In the genomic region with DNA sequence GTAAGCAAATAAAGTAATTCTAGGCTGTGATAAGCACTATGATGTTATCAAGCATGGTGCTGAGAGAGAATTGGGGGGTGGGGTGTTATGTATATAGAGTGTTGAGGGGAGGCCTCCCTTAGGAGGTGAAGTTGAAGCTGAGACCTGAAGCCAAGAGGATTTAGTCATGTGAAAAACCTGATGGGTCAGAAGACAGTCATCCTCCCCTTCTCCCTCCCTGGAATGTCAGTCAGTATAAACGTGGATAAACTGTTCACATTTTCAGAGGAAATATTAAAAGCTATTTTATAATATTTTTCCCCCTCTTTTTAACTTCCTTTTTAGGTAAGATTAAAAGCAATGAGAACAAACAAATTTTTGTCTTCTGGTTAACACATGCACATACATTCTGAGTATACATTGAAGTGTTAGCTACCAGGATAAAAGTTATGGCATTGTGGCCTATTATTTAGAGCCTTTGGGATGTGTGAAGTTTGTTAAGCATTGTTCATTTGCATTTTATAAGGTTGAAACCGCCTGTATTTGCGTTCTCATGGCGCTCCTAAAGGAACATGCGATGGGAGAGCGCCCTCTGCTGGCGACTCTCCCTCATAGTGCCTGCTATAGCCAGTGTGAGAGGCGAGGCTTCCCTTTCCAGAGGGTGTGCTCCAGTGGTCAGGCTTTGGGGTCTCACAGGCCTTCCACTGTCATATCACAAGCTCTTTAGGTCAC, we compare ENCODE assay signal across 8 cellular contexts. TPM values are rescaled to one million over a fixed set of nuclear protein-coding genes. Genes with fewer than 3 reads are reported as not detected.
A peak's percentile ranks its signal among the peaks of the same experiment; 100 is the strongest.
DNase-seq lines count a peak whose midpoint lies in the region; ATAC-seq, FAIRE-seq and TF ChIP-seq lines count a peak whose summit lies in the region.

No MANE protein-coding gene starts in this region.

- H3K79me2 ChIP-seq in K562 (ENCODE audit: control insufficient read depth, insufficient read depth, low read length) = no peaks in the 10 kb centered on the region

- no peaks in the 10 kb centered on the region for H3K9me3 ChIP-seq in CD4-positive, CD25-positive, alpha-beta regulatory T cell (ENCODE audit: control insufficient read depth in 2 of 2, low read length in 2 of 2)
- no peaks in the 10 kb centered on the region for H3K9me3 ChIP-seq in K562 (replicated peaks; ENCODE audit: control insufficient read depth, insufficient read depth, low read depth, low read length)

- peaks cover 27% of the 10 kb centered on the region for H3K36me3 Mint-ChIP-seq in CD4-positive, CD25-positive, alpha-beta regulatory T cell

- H3K9ac ChIP-seq in K562 (ENCODE audit: insufficient read depth in 1 of 2, low read depth in 2 of 2, low read length in 2 of 2) = peak overlapping the region in 1 of 2 experiments; percentile 20; a peak in 2 of 4 replicates

- peak overlapping the region; percentile 67 for H2AFZ ChIP-seq in K562 (ENCODE audit: low read depth, low read length)

- no peaks in the 10 kb centered on the region for H3K9me3 Mint-ChIP-seq in CD4-positive, CD25-positive, alpha-beta regulatory T cell

- H3K4me3 Mint-ChIP-seq in CD4-positive, CD25-positive, alpha-beta regulatory T cell = no peak overlapping the region

- H3K9me1 ChIP-seq in K562 (ENCODE audit: control insufficient read depth, insufficient read depth, low read length) = peaks cover 3% of the 10 kb centered on the region

- no peak; the same call in 1 of the 2 replicates for TF ChIP-seq EP300 in K562 (IDR thresholded peaks at IDR 0.05; ENCODE audit: low read length)

- intact Hi-C loops in K562 (cut with micrococcal nuclease) = loop anchor here (1.0 to 10.0 kb wide), 4 partner anchors 68 to 570 kb away; a partner anchor contains a TSS

- H3K27me3 Mint-ChIP-seq in CD4-positive, CD25-positive, alpha-beta regulatory T cell = no peaks in the 10 kb centered on the region

- H3K4me3 ChIP-seq in CD4-positive, CD25-positive, alpha-beta regulatory T cell (ENCODE audit: low read depth, low read length) = peak overlapping the region; percentile 42
- H3K4me3 ChIP-seq in K562 (no peak overlapping the region), skeletal muscle cell (ENCODE audit: low read depth, low read length) (no peak overlapping the region)

- peak overlapping the region; percentile 2 to 73 (median 69) for H3K27ac Mint-ChIP-seq in CD4-positive, CD25-positive, alpha-beta regulatory T cell

- TF ChIP-seq RAD21 in K562 (CRISPR knock-in tag; conservative IDR thresholded peaks at IDR 0.05 in 1 of 2, IDR thresholded peaks at IDR 0.05 in 1 of 2) = peak; percentile 97

- FAIRE-seq in K562 (lab: Jason Lieb, UNC) = peak; percentile 77

- H3K4me1 Mint-ChIP-seq in CD4-positive, CD25-positive, alpha-beta regulatory T cell = peaks cover 15 to 41% (median 25%) of the 10 kb centered on the region in 4 donors

- no peaks in the 10 kb centered on the region for H3K27me3 ChIP-seq in CD4-positive, CD25-positive, alpha-beta regulatory T cell (ENCODE audit: control insufficient read depth, insufficient read depth, low read length)
- no peaks in the 10 kb centered on the region for H3K27me3 ChIP-seq in K562 (ENCODE audit: control insufficient read depth in 2 of 2, insufficient read depth in 2 of 2, low read length in 2 of 2)

- peak; percentile 71 to 84 (median 79) for DNase-seq in CD4-positive, CD25-positive, alpha-beta regulatory T cell
- DNase-seq in NCI-H1930 (lab: John Stamatoyannopoulos, UW) (peak; percentile 31 to 73), UCSD-AML1 (lab: John Stamatoyannopoulos, UW; ENCODE audit: unreplicated experiment) (peak; percentile 81), K562 (ENCODE audit: extremely low read depth in 1 of 4, low spot score in 3 of 4) (peak; percentile 83 to 94 (median 84)), iPS DF 19.7 (ENCODE audit: low read depth, low spot score) (peak; percentile 20), skeletal muscle cell (ENCODE audit: low read depth) (peak; percentile 29)

- H3K4me1 ChIP-seq in CD4-positive, CD25-positive, alpha-beta regulatory T cell (ENCODE audit: control insufficient read depth, insufficient read depth, low read length, poor library complexity, severe bottlenecking) = peaks cover 27% of the 10 kb centered on the region
- H3K4me1 ChIP-seq in K562 (replicated peaks in 1 of 2; ENCODE audit: control insufficient read depth in 2 of 2, insufficient read depth in 2 of 2, low read length in 2 of 2) = peaks cover 6 to 28% of the 10 kb centered on the region in 2 experiments

- peak; percentile 75 to 79 for ATAC-seq in CD4-positive, CD25-positive, alpha-beta regulatory T cell (ENCODE audit: low read depth in 2 of 2)
- peak; percentile 75 for ATAC-seq in GM21737 (IDR thresholded peaks at IDR 0.05; ENCODE audit: unreplicated experiment)
- ATAC-seq in K562 = peak; percentile 92
- no peak for ATAC-seq in HG03139 (IDR thresholded peaks at IDR 0.05; ENCODE audit: unreplicated experiment)

- POLR2A ChIA-PET in K562 (lab: Yijun Ruan, JAX) = interaction anchor here (0.6 to 1.4 kb wide), 5 partner anchors 10 to 93 kb away, joined by 3 to 6 read pairs (median 3); no protein-coding TSS in a partner anchor

- TF ChIP-seq CTCF in K562 (IDR thresholded peaks at IDR 0.05 in 2 of 3, conservative IDR thresholded peaks at IDR 0.05 in 1 of 3; ENCODE audit: insufficient read depth in 2 of 3, low read depth in 1 of 3, low read length in 3 of 3) = peak; percentile 91 to 98 (median 95)

- no TSS peak for BruUV-seq in K562 (replicated peaks; lab: Mats Ljungman, UMichigan)

- TF ChIP-seq POLR2A in K562 (conservative IDR thresholded peaks at IDR 0.05) = no peak

- H3K36me3 ChIP-seq in CD4-positive, CD25-positive, alpha-beta regulatory T cell (ENCODE audit: control insufficient read depth, insufficient read depth, low read length) = peaks cover 25% of the 10 kb centered on the region
- peaks cover 28% of the 10 kb centered on the region for H3K36me3 ChIP-seq in K562 (ENCODE audit: control insufficient read depth, insufficient read depth, low read length)

- H4K20me1 ChIP-seq in K562 (replicated peaks; ENCODE audit: control insufficient read depth, insufficient read depth, low read length) = no peaks in the 10 kb centered on the region

- WGBS in K562 (ENCODE audit: insufficient coverage, low coverage, missing lambda C conversion rate) = 2% methylated on average over 8 of the region's 8 CpGs

- in situ Hi-C loops in K562 (cut with MboI) = loop anchor here (5.0 kb wide), 1 partner anchor 68 kb away; a partner anchor contains a TSS

- H3K27ac ChIP-seq in CD4-positive, CD25-positive, alpha-beta regulatory T cell (ENCODE audit: insufficient read depth, low read length, poor library complexity, severe bottlenecking) = peak overlapping the region; percentile 48
- peak overlapping the region; percentile 52 for H3K27ac ChIP-seq in K562 (ENCODE audit: extremely low read depth, low read depth, low read length)

- H3K4me2 ChIP-seq in K562 (ENCODE audit: insufficient read depth, low read length) = peak overlapping the region; percentile 22; the same call in 1 of the 2 replicates

- CTCF ChIA-PET in K562 (lab: Yijun Ruan, JAX; ENCODE audit: low intra/inter-chr PET ratio) = interaction anchor here (0.6 to 2.0 kb wide), 6 partner anchors 68 to 660 kb away, joined by 3 to 18 read pairs (median 5); a partner anchor contains a TSS

TF ChIP-seq in K562, 482 proteins besides CTCF, POLR2A, EP300 and RAD21 (continues in another document):
- TF ChIP-seq ELF1 (tag; IDR thresholded peaks at IDR 0.05) (no peak), MYC (IDR thresholded peaks at IDR 0.05; ENCODE audit: low read depth, low read length) (peak; percentile 87), MYC (CRISPR knock-in tag; IDR thresholded peaks at IDR 0.05; ENCODE audit: borderline replicate concordance, low read depth) (no peak), FOXK2 (conservative IDR thresholded peaks at IDR 0.05 in 1 of 2, IDR thresholded peaks at IDR 0.05 in 1 of 2; ENCODE audit: low read depth in 2 of 2) (no peak), ZNF134 (CRISPR knock-in tag; conservative IDR thresholded peaks at IDR 0.05) (no peak), MAFK (IDR thresholded peaks at IDR 0.05; ENCODE audit: low read length) (0 out of 2 replicates have a peak, but pooled peaks have one; percentile 2), NUFIP1 (IDR thresholded peaks at IDR 0.05; ENCODE audit: partially characterized antibody) (no peak), SOX6 (IDR thresholded peaks at IDR 0.05) (peak; percentile 43; the same call in 1 of the 2 replicates), PTRF (tag; IDR thresholded peaks at IDR 0.05) (no peak), CXXC5 (CRISPR knock-in tag; IDR thresholded peaks at IDR 0.05) (peak; percentile 60), ARID2 (IDR thresholded peaks at IDR 0.05) (peak; percentile 97)

RNA-seq across cellular contexts. Expression of a gene that starts 35.4 kb away (rescaled TPM):
- 68.7 TPM for total RNA-seq in CD4-positive, CD25-positive, alpha-beta regulatory T cell
- polyA plus RNA-seq in CD4-positive, CD25-positive, alpha-beta regulatory T cell = 10 to 100 TPM; 60.7 to 75.8 (median 69.8) TPM
- total RNA-seq in K562 (2011; cell fraction: chromatin; rRNA removed; ENCODE audit: low replicate concordance) = 8.9 and 13.3 TPM in 2 replicates
- total RNA-seq in K562 (2011; cell fraction: nucleolus; rRNA removed) = 5.0 and 5.2 TPM in 2 replicates
- total RNA-seq in K562 (2011; cell fraction: nucleoplasm; rRNA removed) = 4.5 and 6.2 TPM in 2 replicates
- total RNA-seq in K562 (2014; rRNA removed) = 0.36 and 0.57 TPM in 2 replicates
- total RNA-seq in K562 (2014; rRNA removed; fragmentation: Illumina TruSeq; extraction: Trizol) = 0.11 and 0.16 TPM in 2 replicates
- 0.30 and 0.43 TPM in 2 replicates for total RNA-seq in K562 (2015; rRNA removed; fragmentation: Illumina TruSeq; extraction: Trizol)
- total RNA-seq in K562 (2021) = 0.69 and 0.84 TPM in 2 replicates
- polyA plus RNA-seq in K562 (2011; rRNA removed) = 1.3 and 2.0 TPM in 2 replicates
- polyA plus RNA-seq in K562 (2011; cell fraction: cytosol; rRNA removed) = 0.83 and 1.1 TPM in 2 replicates
- polyA plus RNA-seq in K562 (2011; cell fraction: nucleus; rRNA removed) = 6.7 and 15.1 TPM in 2 replicates
- 0.79 and 2.5 TPM in 2 replicates for polyA plus RNA-seq in K562 (2012)
- 0.52 and 0.68 TPM in 2 replicates for polyA plus RNA-seq in K562 (2014; fragmentation: Illumina TruSeq; extraction: Trizol)
- under 1 TPM in 1 of 2 experiments, not detected in 1; 0.03 TPM for polyA plus RNA-seq in K562 (2014; fragmentation: Nextera tagmentation; extraction: Ambion mirVana)
- 1.00 and 2.3 TPM in 2 replicates for polyA plus RNA-seq in K562 (2014; rRNA removed)
- polyA minus RNA-seq in K562 (2011; rRNA and poly(A)+ RNA removed) = 0.30 and 0.35 TPM in 2 replicates
- polyA minus RNA-seq in K562 (2011; cell fraction: cytosol; rRNA and poly(A)+ RNA removed) = 0.95 and 1.7 TPM in 2 replicates
- polyA minus RNA-seq in K562 (2011; cell fraction: nucleus; rRNA and poly(A)+ RNA removed) = 0.78 and 1.1 TPM in 2 replicates

Comparison
In these comparisons a context has a peak if more than half of its experiments do, and no peak if none do; other contexts are left out.
1. DNase-seq: peak in every context shown above with its lines; median percentile 84 in K562; 81 in UCSD-AML1; 79 in CD4-positive, CD25-positive, alpha-beta regulatory T cell; 52 in NCI-H1930; 29 in skeletal muscle cell; 20 in iPS DF 19.7.